8 cellular contexts compared by ENCODE assay signal in genomic region chr1:167721617-167722151, GRCh38. TPM values are rescaled to one million over a fixed set of nuclear protein-coding genes. Genes with fewer than 3 reads are reported as not detected.
DNase-seq lines count a peak whose midpoint lies in the region; ATAC-seq and TF ChIP-seq lines count a peak whose summit lies in the region.

TSS of gene MPZL1 (plus strand) at chr1:167721982. CDS start at chr1:167722152, 170 bp downstream.

- H3K4me3 ChIP-seq in GM12864 (ENCODE audit: low read depth, low read length) (peak within 1 kb of the TSS; percentile 99), parathyroid adenoma (ENCODE audit: low read depth, low read length) (peak within 1 kb of the TSS; percentile 85), tibial artery (peak within 1 kb of the TSS; percentile 79 to 84)

- peak within 1 kb of the TSS; percentile 61 for H3K27ac ChIP-seq in parathyroid adenoma
- peak within 1 kb of the TSS; percentile 87 for H3K27ac ChIP-seq in tibial artery

- H3K4me1 ChIP-seq in parathyroid adenoma (peaks cover 7% of the 10 kb centered on the region), tibial artery (peaks cover 0 to 39% (median 13%) of the 10 kb centered on the region in 4 donors)

- DNase-seq in GM12864 (ENCODE audit: low read depth) (peak; percentile 85), NCI-H1092 (lab: John Stamatoyannopoulos, UW) (peak; percentile 92), SW 1271 (lab: John Stamatoyannopoulos, UW) (peak; percentile 66 to 77), Right ventricle myocardium superior (peak; percentile 97), tibial artery (peak; percentile 96 to 98)
- DNase-seq in activated naive CD8-positive, alpha-beta T cell treated with anti-CD3 and anti-CD28 coated beads, Interleukin-2, amount 50 U/mL, for 16 hours (ENCODE audit: low read depth, low spot score): peak; percentile 83

- H2AFZ ChIP-seq in parathyroid adenoma: peak within 1 kb of the TSS; percentile 88

- H3K9ac ChIP-seq in parathyroid adenoma: peak within 1 kb of the TSS; percentile 72

- H3K9me3 ChIP-seq in parathyroid adenoma (ENCODE audit: control insufficient read depth, low read length): no peaks in the 10 kb centered on the region
- no peaks in the 10 kb centered on the region for H3K9me3 ChIP-seq in tibial artery

- H3K36me3 ChIP-seq in parathyroid adenoma (ENCODE audit: control insufficient read depth, insufficient read depth, low read length) (no peaks in the 10 kb centered on the region), tibial artery (no peaks in the 10 kb centered on the region)

- no peaks in the 10 kb centered on the region for H3K27me3 ChIP-seq in parathyroid adenoma (ENCODE audit: control insufficient read depth, insufficient read depth, low read length)
- H3K27me3 ChIP-seq in tibial artery: no peaks in the 10 kb centered on the region

- ATAC-seq in HG02610 (IDR thresholded peaks at IDR 0.05; ENCODE audit: unreplicated experiment): peak; percentile 95
- peak; percentile 98 for ATAC-seq in Right ventricle myocardium superior (ENCODE audit: poor library complexity)

- peaks cover 19% of the 10 kb centered on the region for H3K79me2 ChIP-seq in parathyroid adenoma

- intact Hi-C loops in Right ventricle myocardium superior (cut with DNase I) (loop anchor here (5.0 kb wide), 2 partner anchors 36 to 81 kb away; no protein-coding TSS in a partner anchor), tibial artery (cut with DNase I; ENCODE audit: low total_unique reads) (loop anchor here (5.0 to 10.0 kb wide), 3 partner anchors 81 to 363 kb away; partner anchors contain the start of genes DCAF6 and MPC2)

- TF ChIP-seq CTCF in GM12864 (IDR thresholded peaks at IDR 0.05; ENCODE audit: low read depth, low read length, missing control alignments) (no peak), parathyroid adenoma (IDR thresholded peaks at IDR 0.05) (no peak), tibial artery (IDR thresholded peaks at IDR 0.05) (no peak)

- H3K4me2 ChIP-seq in parathyroid adenoma (ENCODE audit: low read length): peak within 1 kb of the TSS; percentile 85

RNA-seq across cellular contexts. Expression of gene MPZL1, which starts in this region (rescaled TPM):
- 34.4 TPM for total RNA-seq in Right ventricle myocardium superior

Comparison
In these comparisons a context has a peak if more than half of its experiments do, and no peak if none do; other contexts are left out.
1. Peak in every context shown above with its lines: DNase-seq, ATAC-seq, H3K4me3 ChIP-seq and H3K27ac ChIP-seq.